In genomic region chr20:1134836-1135235, GRCh38 we compare ENCODE assay signal across 36 cellular contexts. TPM values are rescaled to one million over a fixed set of nuclear protein-coding genes. Genes with fewer than 3 reads are reported as not detected.
"Had no signal": no experiment of that assay in that cellular context is flagged by ENCODE, and none has a peak within 500 bp of the region (broad histone marks: within the 10 kb centered on the region; RNA-seq: fewer than 3 reads in every experiment).

No MANE protein-coding gene starts in this region.

- H3K4me3 Mint-ChIP-seq: activated B cell treated with CpG ODN at 0.5 μM for 24 hours; activated CD4-positive, alpha-beta memory T cell treated with anti-CD3 and anti-CD28 coated beads for 36 hours; activated CD4-positive, alpha-beta T cell treated with anti-CD3 and anti-CD28 coated beads, Interleukin-2, amount 10 ng/mL, durations not matched to agents 24 days and 14 days; activated naive CD4-positive, alpha-beta T cell treated with anti-CD3 and anti-CD28 coated beads for 36 hours; activated T-cell treated with anti-CD3 and anti-CD28 coated beads, Interleukin-2, amount 50 U/mL, for 4 hours; activated T-cell treated with anti-CD3 and anti-CD28 coated beads, Interleukin-2, amount 50 U/mL, for 72 hours; activated T-helper 1 cell treated with anti-CD3 and anti-CD28 coated beads, Interleukin-12 subunit alpha, Interleukin-12 subunit beta, Interleukin-2, Interleukin-4 antibody, amounts not matched to agents 30 ng/mL and 10 ng/mL and 1 ng/mL, durations not matched to agents 14 hours and 24 hours and 36 hours; activated T-helper 17 cell treated with anti-CD3 and anti-CD28 coated beads, Interleukin-2, amount 50 U/mL, for 72 hours; T-helper 1 cell treated with Interleukin-12 subunit alpha and Interleukin-12 subunit beta and Interleukin-4 antibody, amounts not matched to agents 30 μg/mL and 1 μg/mL, for 36 hours; T-helper 2 cell treated with Interferon-gamma antibody and Interleukin-4, amounts not matched to agents 5 μg/mL and 100 μg/mL, for 36 hours had no signal

- H3K9me3 ChIP-seq: adrenal gland, body of pancreas, breast epithelium had no signal

- H3K27me3 Mint-ChIP-seq: activated B cell treated with CpG ODN at 0.5 μM for 24 hours; activated CD4-positive, alpha-beta memory T cell treated with anti-CD3 and anti-CD28 coated beads for 36 hours; activated CD4-positive, alpha-beta T cell treated with anti-CD3 and anti-CD28 coated beads, Interleukin-2, amount 10 ng/mL, durations not matched to agents 24 days and 14 days; activated T-helper 17 cell treated with anti-CD3 and anti-CD28 coated beads, Interleukin-2, amount 50 U/mL, for 72 hours had no signal

- H3K4me1 ChIP-seq: adrenal gland, body of pancreas, breast epithelium had no signal

- H3K4me3 ChIP-seq: adrenal gland, body of pancreas, breast epithelium had no signal

- ATAC-seq: activated naive CD4-positive, alpha-beta T cell treated with anti-CD3 and anti-CD28 coated beads, Interleukin-2, amount 50 U/mL, for 72 hours; activated T-cell treated with anti-CD3 and anti-CD28 coated beads, Interleukin-2, amount 50 U/mL, for 4 hours; activated T-cell treated with anti-CD3 and anti-CD28 coated beads, Interleukin-2, amount 50 U/mL, for 72 hours; activated T-helper 17 cell treated with anti-CD3 and anti-CD28 coated beads, Interleukin-2, amount 50 U/mL, for 72 hours; body of pancreas had no signal

- H3K27ac ChIP-seq: adrenal gland, body of pancreas, brain microvascular endothelial cell, breast epithelium, VCaP had no signal

- H3K27me3 ChIP-seq: adrenal gland, body of pancreas, brain microvascular endothelial cell, breast epithelium had no signal

- FAIRE-seq: astrocyte, TTC549 had no signal

- H3K27ac Mint-ChIP-seq: activated B cell treated with CpG ODN at 0.5 μM for 24 hours; activated CD4-positive, alpha-beta memory T cell treated with anti-CD3 and anti-CD28 coated beads for 36 hours; activated CD4-positive, alpha-beta T cell treated with anti-CD3 and anti-CD28 coated beads, Interleukin-2, amount 10 ng/mL, durations not matched to agents 24 days and 14 days; activated naive CD4-positive, alpha-beta T cell treated with anti-CD3 and anti-CD28 coated beads for 36 hours; activated T-helper 1 cell treated with anti-CD3 and anti-CD28 coated beads, Interleukin-12 subunit alpha, Interleukin-12 subunit beta, Interleukin-2, Interleukin-4 antibody, amounts not matched to agents 30 ng/mL and 10 ng/mL and 1 ng/mL, durations not matched to agents 14 hours and 24 hours and 36 hours; T-helper 1 cell treated with Interleukin-12 subunit alpha and Interleukin-12 subunit beta and Interleukin-4 antibody, amounts not matched to agents 30 μg/mL and 1 μg/mL, for 36 hours; T-helper 2 cell treated with Interferon-gamma antibody and Interleukin-4, amounts not matched to agents 5 μg/mL and 100 μg/mL, for 36 hours had no signal

- DNase-seq: activated B cell treated with CpG ODN at 0.5 μM for 24 hours; activated CD4-positive, alpha-beta memory T cell treated with anti-CD3 and anti-CD28 coated beads for 36 hours; activated CD4-positive, alpha-beta T cell treated with anti-CD3 and anti-CD28 coated beads for 4 hours; activated CD4-positive, alpha-beta T cell treated with anti-CD3 and anti-CD28 coated beads, Interleukin-2, amount 50 U/mL, for 1 hour; activated CD4-positive, alpha-beta T cell treated with anti-CD3 and anti-CD28 coated beads, Interleukin-2, amount 50 U/mL, for 4 hours; activated CD4-positive, CD25-positive, alpha-beta regulatory T cell treated with anti-CD3 and anti-CD28 coated beads, Interleukin-2, amount 50 U/mL, for 72 hours; activated CD8-positive, alpha-beta memory T cell treated with anti-CD3 and anti-CD28 coated beads, Interleukin-2, amount 50 U/mL, for 4 hours; activated effector memory CD4-positive, alpha-beta T cell treated with anti-CD3 and anti-CD28 coated beads, Interleukin-2, amount 50 U/mL, for 16 hours; activated gamma-delta T cell treated with Interleukin-2 at 50 U/mL for 16 hours; activated naive CD4-positive, alpha-beta T cell; activated naive CD4-positive, alpha-beta T cell treated with anti-CD3 and anti-CD28 coated beads for 36 hours; activated naive CD4-positive, alpha-beta T cell treated with anti-CD3 and anti-CD28 coated beads, Interleukin-2, amount 50 U/mL, for 16 hours; activated T-cell treated with anti-CD3 and anti-CD28 coated beads for 4 hours; activated T-cell treated with anti-CD3 and anti-CD28 coated beads, Interleukin-2, amount 50 U/mL, for 1 hour; activated T-cell treated with anti-CD3 and anti-CD28 coated beads, Interleukin-2, amount 50 U/mL, for 4 hours; activated T-cell treated with anti-CD3 and anti-CD28 coated beads, Interleukin-2, amount 50 U/mL, for 72 hours; adrenal gland; amniotic stem cell; aorta; body of pancreas; brain microvascular endothelial cell; central memory CD4-positive, alpha-beta T cell; SW 1271; T-helper 1 cell; T-helper 2 cell; T-helper 9 cell had no signal

- H3K9me3 Mint-ChIP-seq: activated CD4-positive, alpha-beta memory T cell treated with anti-CD3 and anti-CD28 coated beads for 36 hours; activated naive CD4-positive, alpha-beta T cell treated with anti-CD3 and anti-CD28 coated beads for 36 hours; activated naive CD4-positive, alpha-beta T cell treated with anti-CD3 and anti-CD28 coated beads, Interleukin-2, amount 50 U/mL, for 72 hours; activated T-cell treated with anti-CD3 and anti-CD28 coated beads, Interleukin-2, amount 50 U/mL, for 4 hours; activated T-cell treated with anti-CD3 and anti-CD28 coated beads, Interleukin-2, amount 50 U/mL, for 72 hours; activated T-helper 17 cell treated with anti-CD3 and anti-CD28 coated beads, Interleukin-2, amount 50 U/mL, for 72 hours had no signal

RNA-seq across cellular contexts. Expression of gene TMEM74B, which starts 49.9 kb away (rescaled TPM):
- total RNA-seq: activated T-cell treated with anti-CD3 and anti-CD28 coated beads, Interleukin-2, amount 50 U/mL, for 4 hours; body of pancreas had no signal
